11 cellular contexts compared by ENCODE assay signal in genomic region chr2:144374163-144374661, GRCh38.
A peak's percentile ranks its signal among the peaks of the same experiment; 100 is the strongest.
DNase-seq lines count a peak whose midpoint lies in the region; ATAC-seq lines count a peak whose summit lies in the region.
"Had no signal": no experiment of that assay in that cellular context is flagged by ENCODE, and none has a peak within 500 bp of the region (broad histone marks: within the 10 kb centered on the region; RNA-seq: fewer than 3 reads in every experiment).

No MANE protein-coding gene starts in this region.

- H3K36me3 Mint-ChIP-seq in activated CD4-positive, alpha-beta memory T cell treated with anti-CD3 and anti-CD28 coated beads for 36 hours, result no peaks in the 10 kb centered on the region
- peaks cover 0 to 2% (median 0%) of the 10 kb centered on the region in 3 donors for H3K36me3 Mint-ChIP-seq in CD8-positive, alpha-beta memory T cell

- H3K4me3 Mint-ChIP-seq in activated CD4-positive, alpha-beta memory T cell treated with anti-CD3 and anti-CD28 coated beads for 36 hours, result no peak overlapping the region
- H3K4me3 Mint-ChIP-seq in CD8-positive, alpha-beta memory T cell, result no peak overlapping the region

- no peaks in the 10 kb centered on the region for H3K36me3 ChIP-seq in CD8-positive, alpha-beta memory T cell (ENCODE audit: insufficient read depth, low read length)

- CTCF ChIA-PET in activated CD4-positive, alpha-beta memory T cell treated with anti-CD3 and anti-CD28 coated beads for 36 hours (lab: Charles Lee), result no interaction called here
- CTCF ChIA-PET in CD8-positive, alpha-beta memory T cell (lab: Charles Lee), result no interaction called here

- no peaks in the 10 kb centered on the region for H3K9me3 Mint-ChIP-seq in activated CD4-positive, alpha-beta memory T cell treated with anti-CD3 and anti-CD28 coated beads for 36 hours
- no peaks in the 10 kb centered on the region for H3K9me3 Mint-ChIP-seq in CD8-positive, alpha-beta memory T cell

- ATAC-seq in GM19463 (IDR thresholded peaks at IDR 0.05; ENCODE audit: unreplicated experiment) (peak; percentile 68), HG03342 (IDR thresholded peaks at IDR 0.05; ENCODE audit: unreplicated experiment) (peak; percentile 81)

- no peaks in the 10 kb centered on the region for H3K27me3 ChIP-seq in CD8-positive, alpha-beta memory T cell (ENCODE audit: insufficient read depth, low read length, poor library complexity, severe bottlenecking)

- H3K4me1 Mint-ChIP-seq in activated CD4-positive, alpha-beta memory T cell treated with anti-CD3 and anti-CD28 coated beads for 36 hours (ENCODE audit: low read depth), result peaks cover 44% of the 10 kb centered on the region
- peaks cover 9 to 14% (median 14%) of the 10 kb centered on the region in 3 donors for H3K4me1 Mint-ChIP-seq in CD8-positive, alpha-beta memory T cell

- POLR2A ChIA-PET in activated CD4-positive, alpha-beta memory T cell treated with anti-CD3 and anti-CD28 coated beads for 36 hours (lab: Charles Lee), result interaction anchor here (1.4 kb wide), 1 partner anchor 15 kb away, joined by 3 read pairs; no protein-coding TSS in a partner anchor
- POLR2A ChIA-PET in CD8-positive, alpha-beta memory T cell (lab: Charles Lee), result no interaction called here

- no peaks in the 10 kb centered on the region for H3K9me3 ChIP-seq in CD8-positive, alpha-beta memory T cell (ENCODE audit: low read length)
- H3K9me3 ChIP-seq: Caco-2 had no signal

- intact Hi-C loops in activated CD4-positive, alpha-beta memory T cell treated with anti-CD3 and anti-CD28 coated beads for 36 hours (cut with micrococcal nuclease), result loop anchor here (1.0 kb wide), 1 partner anchor 16 kb away; no protein-coding TSS in a partner anchor

- H3K27ac ChIP-seq in CD8-positive, alpha-beta memory T cell (ENCODE audit: low read depth, low read length), result no peak overlapping the region
- H3K27ac ChIP-seq: epithelial cell of prostate had no signal

- H3K27ac Mint-ChIP-seq in activated CD4-positive, alpha-beta memory T cell treated with anti-CD3 and anti-CD28 coated beads for 36 hours, result peak overlapping the region; percentile 69
- H3K27ac Mint-ChIP-seq in CD8-positive, alpha-beta memory T cell, result no peak overlapping the region

- H3K27me3 Mint-ChIP-seq in activated CD4-positive, alpha-beta memory T cell treated with anti-CD3 and anti-CD28 coated beads for 36 hours, result peaks cover 7% of the 10 kb centered on the region
- peaks cover 0 to 2% of the 10 kb centered on the region in 2 donors for H3K27me3 Mint-ChIP-seq in CD8-positive, alpha-beta memory T cell

- no peaks in the 10 kb centered on the region for H3K4me1 ChIP-seq in CD8-positive, alpha-beta memory T cell (ENCODE audit: insufficient read depth, low read length)

- no peak overlapping the region for H3K4me3 ChIP-seq in CD8-positive, alpha-beta memory T cell (ENCODE audit: low read length)

- peak; percentile 24 for DNase-seq in EL
- peak; percentile 21 for DNase-seq in activated CD4-positive, alpha-beta memory T cell treated with anti-CD3 and anti-CD28 coated beads for 36 hours
- no peak for DNase-seq in RPMI8226
- no peak for DNase-seq in NCI-H1436 treated with DMSO at 0.1 percent for 48 hours (lab: John Stamatoyannopoulos, UW)
- DNase-seq in CD8-positive, alpha-beta memory T cell, result no peak
- DNase-seq in KG1 (lab: John Stamatoyannopoulos, UW), result no peak
- DNase-seq: Caco-2, posterior cingulate gyrus had no signal

Comparison
In these comparisons a context has a peak if more than half of its experiments do, and no peak if none do; other contexts are left out.
1. DNase-seq: peak in EL (single experiment) and activated CD4-positive, alpha-beta memory T cell treated with anti-CD3 and anti-CD28 coated beads for 36 hours (single experiment); none in RPMI8226 (single experiment), NCI-H1436 treated with DMSO at 0.1 percent for 48 hours (single experiment), CD8-positive, alpha-beta memory T cell (0 of 5) and KG1 (single experiment).